1 cellular context compared by ENCODE assay signal in the genomic region with DNA sequence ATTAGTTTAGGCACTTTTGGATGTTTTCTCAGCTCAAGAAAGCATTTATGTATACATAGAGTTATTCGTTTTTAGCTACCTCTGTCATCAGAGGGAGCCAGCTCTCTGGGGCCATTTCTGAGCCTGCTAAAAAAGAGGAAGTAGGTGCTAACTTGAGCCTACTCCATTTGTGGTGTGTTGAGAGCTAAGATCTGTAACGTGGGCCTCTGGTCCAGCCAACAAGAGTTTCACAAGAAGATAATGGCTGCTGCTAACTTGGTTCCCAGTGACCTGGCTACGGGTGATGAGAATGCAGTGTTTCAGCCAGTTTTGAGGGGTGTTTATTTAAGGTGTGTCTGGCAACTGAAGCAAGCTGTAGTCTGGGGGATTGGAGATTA.
TF ChIP-seq lines count a peak whose summit lies in the region.

No MANE protein-coding gene starts in this region.

TF ChIP-seq in GM12878, 131 proteins besides CTCF, POLR2A, EP300 and RAD21 (continued from another document and continues in another):
- TF ChIP-seq, protein P1, sequence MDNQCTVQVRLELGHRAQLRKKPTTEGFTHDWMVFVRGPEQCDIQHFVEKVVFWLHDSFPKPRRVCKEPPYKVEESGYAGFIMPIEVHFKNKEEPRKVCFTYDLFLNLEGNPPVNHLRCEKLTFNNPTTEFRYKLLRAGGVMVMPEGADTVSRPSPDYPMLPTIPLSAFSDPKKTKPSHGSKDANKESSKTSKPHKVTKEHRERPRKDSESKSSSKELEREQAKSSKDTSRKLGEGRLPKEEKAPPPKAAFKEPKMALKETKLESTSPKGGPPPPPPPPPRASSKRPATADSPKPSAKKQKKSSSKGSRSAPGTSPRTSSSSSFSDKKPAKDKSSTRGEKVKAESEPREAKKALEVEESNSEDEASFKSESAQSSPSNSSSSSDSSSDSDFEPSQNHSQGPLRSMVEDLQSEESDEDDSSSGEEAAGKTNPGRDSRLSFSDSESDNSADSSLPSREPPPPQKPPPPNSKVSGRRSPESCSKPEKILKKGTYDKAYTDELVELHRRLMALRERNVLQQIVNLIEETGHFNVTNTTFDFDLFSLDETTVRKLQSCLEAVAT (IDR thresholded peaks at IDR 0.05) = no peak
- TF ChIP-seq EGR1 (IDR thresholded peaks at IDR 0.05; ENCODE audit: borderline replicate concordance in 1 of 2, low read depth in 2 of 2, low read length in 2 of 2) (no peak), RFX5 (IDR thresholded peaks at IDR 0.05; ENCODE audit: low read depth, low read length) (no peak), RELA (IDR thresholded peaks at IDR 0.05; ENCODE audit: borderline replicate concordance, partially characterized antibody) (no peak), CHD4 (IDR thresholded peaks at IDR 0.05) (no peak), SREBF2 (IDR thresholded peaks at IDR 0.05; ENCODE audit: low read length) (no peak), STAT1 (conservative IDR thresholded peaks at IDR 0.05) (no peak), POU2F2 (IDR thresholded peaks at IDR 0.05; ENCODE audit: borderline replicate concordance, low read depth, low read length) (no peak), SMC3 (IDR thresholded peaks at IDR 0.05; ENCODE audit: borderline replicate concordance, low read length) (no peak; the same call in 1 of the 2 replicates), NBN (IDR thresholded peaks at IDR 0.05) (peak; percentile 52; the same call in 1 of the 2 replicates), FOXK2 (IDR thresholded peaks at IDR 0.05) (no peak), CREM (IDR thresholded peaks at IDR 0.05; ENCODE audit: low read depth) (peak; percentile 52), SIN3A (IDR thresholded peaks at IDR 0.05; ENCODE audit: low read depth, low read length) (no peak), LARP7 (IDR thresholded peaks at IDR 0.05) (no peak), NFYA (IDR thresholded peaks at IDR 0.05; ENCODE audit: borderline replicate concordance, low read depth, low read length) (no peak), KDM1A (IDR thresholded peaks at IDR 0.05; ENCODE audit: borderline replicate concordance) (no peak), PAX5 (IDR thresholded peaks at IDR 0.05; ENCODE audit: borderline replicate concordance, low read depth, low read length) (0 out of 2 replicates have a peak, but pooled peaks have one; percentile 4), MXI1 (IDR thresholded peaks at IDR 0.05; ENCODE audit: low read depth, low read length) (no peak), JUNB (IDR thresholded peaks at IDR 0.05) (no peak), ZZZ3 (IDR thresholded peaks at IDR 0.05; ENCODE audit: control insufficient read depth, insufficient read length, low read depth) (no peak), BACH1 (IDR thresholded peaks at IDR 0.05; ENCODE audit: borderline replicate concordance) (no peak), PML (IDR thresholded peaks at IDR 0.05; ENCODE audit: low read length) (peak; percentile 60; the same call in 1 of the 2 replicates), MYB (IDR thresholded peaks at IDR 0.05; ENCODE audit: borderline replicate concordance, low read depth, low read length) (no peak), ZNF24 (IDR thresholded peaks at IDR 0.05) (no peak), RBBP5 (conservative IDR thresholded peaks at IDR 0.05) (no peak), RAD51 (IDR thresholded peaks at IDR 0.05) (no peak), BCL11A (IDR thresholded peaks at IDR 0.05; ENCODE audit: low read depth, low read length) (peak; percentile 19; the same call in 1 of the 2 replicates), SMAD1 (IDR thresholded peaks at IDR 0.05; ENCODE audit: low read depth, partially characterized antibody) (no peak), SPI1 (IDR thresholded peaks at IDR 0.05; ENCODE audit: borderline replicate concordance, insufficient read depth, low read depth, low read length) (peak; percentile 97), SP1 (IDR thresholded peaks at IDR 0.05; ENCODE audit: low read depth, low read length) (no peak), CBX3 (IDR thresholded peaks at IDR 0.05; ENCODE audit: borderline replicate concordance, low read depth) (no peak), ZSCAN29 (IDR thresholded peaks at IDR 0.05) (no peak), HDGF (IDR thresholded peaks at IDR 0.05) (no peak), ETV6 (conservative IDR thresholded peaks at IDR 0.05 in 1 of 2, IDR thresholded peaks at IDR 0.05 in 1 of 2; ENCODE audit: borderline replicate concordance in 1 of 2, low read depth in 1 of 2) (no peak), JUND (IDR thresholded peaks at IDR 0.05; ENCODE audit: low read depth, low read length) (no peak), ZNF274 (IDR thresholded peaks at IDR 0.05; ENCODE audit: insufficient read depth, insufficient read length) (no peak), NR2C2 (IDR thresholded peaks at IDR 0.05; ENCODE audit: borderline replicate concordance, control insufficient read depth, insufficient read length, low read depth) (no peak), SUPT20H (IDR thresholded peaks at IDR 0.05; ENCODE audit: borderline replicate concordance, control insufficient read depth, low read depth, low read length) (no peak), IRF4 (IDR thresholded peaks at IDR 0.05; ENCODE audit: low read depth, low read length) (no peak)
- TF ChIP-seq, protein P2, sequence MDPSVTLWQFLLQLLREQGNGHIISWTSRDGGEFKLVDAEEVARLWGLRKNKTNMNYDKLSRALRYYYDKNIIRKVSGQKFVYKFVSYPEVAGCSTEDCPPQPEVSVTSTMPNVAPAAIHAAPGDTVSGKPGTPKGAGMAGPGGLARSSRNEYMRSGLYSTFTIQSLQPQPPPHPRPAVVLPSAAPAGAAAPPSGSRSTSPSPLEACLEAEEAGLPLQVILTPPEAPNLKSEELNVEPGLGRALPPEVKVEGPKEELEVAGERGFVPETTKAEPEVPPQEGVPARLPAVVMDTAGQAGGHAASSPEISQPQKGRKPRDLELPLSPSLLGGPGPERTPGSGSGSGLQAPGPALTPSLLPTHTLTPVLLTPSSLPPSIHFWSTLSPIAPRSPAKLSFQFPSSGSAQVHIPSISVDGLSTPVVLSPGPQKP (IDR thresholded peaks at IDR 0.05; ENCODE audit: low read depth, low read length) = no peak
- TF ChIP-seq, protein P3, sequence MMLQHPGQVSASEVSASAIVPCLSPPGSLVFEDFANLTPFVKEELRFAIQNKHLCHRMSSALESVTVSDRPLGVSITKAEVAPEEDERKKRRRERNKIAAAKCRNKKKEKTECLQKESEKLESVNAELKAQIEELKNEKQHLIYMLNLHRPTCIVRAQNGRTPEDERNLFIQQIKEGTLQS (IDR thresholded peaks at IDR 0.05; ENCODE audit: borderline replicate concordance, extremely low read depth, low read depth, low read length) = no peak
- TF ChIP-seq, protein P4, sequence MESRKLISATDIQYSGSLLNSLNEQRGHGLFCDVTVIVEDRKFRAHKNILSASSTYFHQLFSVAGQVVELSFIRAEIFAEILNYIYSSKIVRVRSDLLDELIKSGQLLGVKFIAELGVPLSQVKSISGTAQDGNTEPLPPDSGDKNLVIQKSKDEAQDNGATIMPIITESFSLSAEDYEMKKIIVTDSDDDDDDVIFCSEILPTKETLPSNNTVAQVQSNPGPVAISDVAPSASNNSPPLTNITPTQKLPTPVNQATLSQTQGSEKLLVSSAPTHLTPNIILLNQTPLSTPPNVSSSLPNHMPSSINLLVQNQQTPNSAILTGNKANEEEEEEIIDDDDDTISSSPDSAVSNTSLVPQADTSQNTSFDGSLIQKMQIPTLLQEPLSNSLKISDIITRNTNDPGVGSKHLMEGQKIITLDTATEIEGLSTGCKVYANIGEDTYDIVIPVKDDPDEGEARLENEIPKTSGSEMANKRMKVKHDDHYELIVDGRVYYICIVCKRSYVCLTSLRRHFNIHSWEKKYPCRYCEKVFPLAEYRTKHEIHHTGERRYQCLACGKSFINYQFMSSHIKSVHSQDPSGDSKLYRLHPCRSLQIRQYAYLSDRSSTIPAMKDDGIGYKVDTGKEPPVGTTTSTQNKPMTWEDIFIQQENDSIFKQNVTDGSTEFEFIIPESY (IDR thresholded peaks at IDR 0.05) = no peak
- TF ChIP-seq, protein P5, sequence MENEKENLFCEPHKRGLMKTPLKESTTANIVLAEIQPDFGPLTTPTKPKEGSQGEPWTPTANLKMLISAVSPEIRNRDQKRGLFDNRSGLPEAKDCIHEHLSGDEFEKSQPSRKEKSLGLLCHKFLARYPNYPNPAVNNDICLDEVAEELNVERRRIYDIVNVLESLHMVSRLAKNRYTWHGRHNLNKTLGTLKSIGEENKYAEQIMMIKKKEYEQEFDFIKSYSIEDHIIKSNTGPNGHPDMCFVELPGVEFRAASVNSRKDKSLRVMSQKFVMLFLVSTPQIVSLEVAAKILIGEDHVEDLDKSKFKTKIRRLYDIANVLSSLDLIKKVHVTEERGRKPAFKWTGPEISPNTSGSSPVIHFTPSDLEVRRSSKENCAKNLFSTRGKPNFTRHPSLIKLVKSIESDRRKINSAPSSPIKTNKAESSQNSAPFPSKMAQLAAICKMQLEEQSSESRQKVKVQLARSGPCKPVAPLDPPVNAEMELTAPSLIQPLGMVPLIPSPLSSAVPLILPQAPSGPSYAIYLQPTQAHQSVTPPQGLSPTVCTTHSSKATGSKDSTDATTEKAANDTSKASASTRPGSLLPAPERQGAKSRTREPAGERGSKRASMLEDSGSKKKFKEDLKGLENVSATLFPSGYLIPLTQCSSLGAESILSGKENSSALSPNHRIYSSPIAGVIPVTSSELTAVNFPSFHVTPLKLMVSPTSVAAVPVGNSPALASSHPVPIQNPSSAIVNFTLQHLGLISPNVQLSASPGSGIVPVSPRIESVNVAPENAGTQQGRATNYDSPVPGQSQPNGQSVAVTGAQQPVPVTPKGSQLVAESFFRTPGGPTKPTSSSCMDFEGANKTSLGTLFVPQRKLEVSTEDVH (IDR thresholded peaks at IDR 0.05; ENCODE audit: low read depth, partially characterized antibody) = no peak
- TF ChIP-seq, protein P6, sequence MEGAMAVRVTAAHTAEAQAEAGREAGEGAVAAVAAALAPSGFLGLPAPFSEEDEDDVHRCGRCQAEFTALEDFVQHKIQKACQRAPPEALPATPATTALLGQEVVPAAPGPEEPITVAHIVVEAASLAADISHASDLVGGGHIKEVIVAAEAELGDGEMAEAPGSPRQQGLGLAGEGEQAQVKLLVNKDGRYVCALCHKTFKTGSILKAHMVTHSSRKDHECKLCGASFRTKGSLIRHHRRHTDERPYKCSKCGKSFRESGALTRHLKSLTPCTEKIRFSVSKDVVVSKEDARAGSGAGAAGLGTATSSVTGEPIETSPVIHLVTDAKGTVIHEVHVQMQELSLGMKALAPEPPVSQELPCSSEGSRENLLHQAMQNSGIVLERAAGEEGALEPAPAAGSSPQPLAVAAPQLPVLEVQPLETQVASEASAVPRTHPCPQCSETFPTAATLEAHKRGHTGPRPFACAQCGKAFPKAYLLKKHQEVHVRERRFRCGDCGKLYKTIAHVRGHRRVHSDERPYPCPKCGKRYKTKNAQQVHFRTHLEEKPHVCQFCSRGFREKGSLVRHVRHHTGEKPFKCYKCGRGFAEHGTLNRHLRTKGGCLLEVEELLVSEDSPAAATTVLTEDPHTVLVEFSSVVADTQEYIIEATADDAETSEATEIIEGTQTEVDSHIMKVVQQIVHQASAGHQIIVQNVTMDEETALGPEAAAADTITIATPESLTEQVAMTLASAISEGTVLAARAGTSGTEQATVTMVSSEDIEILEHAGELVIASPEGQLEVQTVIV (IDR thresholded peaks at IDR 0.05; ENCODE audit: borderline replicate concordance, partially characterized antibody) = no peak
- TF ChIP-seq, protein P7, sequence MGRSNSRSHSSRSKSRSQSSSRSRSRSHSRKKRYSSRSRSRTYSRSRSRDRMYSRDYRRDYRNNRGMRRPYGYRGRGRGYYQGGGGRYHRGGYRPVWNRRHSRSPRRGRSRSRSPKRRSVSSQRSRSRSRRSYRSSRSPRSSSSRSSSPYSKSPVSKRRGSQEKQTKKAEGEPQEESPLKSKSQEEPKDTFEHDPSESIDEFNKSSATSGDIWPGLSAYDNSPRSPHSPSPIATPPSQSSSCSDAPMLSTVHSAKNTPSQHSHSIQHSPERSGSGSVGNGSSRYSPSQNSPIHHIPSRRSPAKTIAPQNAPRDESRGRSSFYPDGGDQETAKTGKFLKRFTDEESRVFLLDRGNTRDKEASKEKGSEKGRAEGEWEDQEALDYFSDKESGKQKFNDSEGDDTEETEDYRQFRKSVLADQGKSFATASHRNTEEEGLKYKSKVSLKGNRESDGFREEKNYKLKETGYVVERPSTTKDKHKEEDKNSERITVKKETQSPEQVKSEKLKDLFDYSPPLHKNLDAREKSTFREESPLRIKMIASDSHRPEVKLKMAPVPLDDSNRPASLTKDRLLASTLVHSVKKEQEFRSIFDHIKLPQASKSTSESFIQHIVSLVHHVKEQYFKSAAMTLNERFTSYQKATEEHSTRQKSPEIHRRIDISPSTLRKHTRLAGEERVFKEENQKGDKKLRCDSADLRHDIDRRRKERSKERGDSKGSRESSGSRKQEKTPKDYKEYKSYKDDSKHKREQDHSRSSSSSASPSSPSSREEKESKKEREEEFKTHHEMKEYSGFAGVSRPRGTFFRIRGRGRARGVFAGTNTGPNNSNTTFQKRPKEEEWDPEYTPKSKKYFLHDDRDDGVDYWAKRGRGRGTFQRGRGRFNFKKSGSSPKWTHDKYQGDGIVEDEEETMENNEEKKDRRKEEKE (IDR thresholded peaks at IDR 0.05) = no peak
- TF ChIP-seq, protein P8, sequence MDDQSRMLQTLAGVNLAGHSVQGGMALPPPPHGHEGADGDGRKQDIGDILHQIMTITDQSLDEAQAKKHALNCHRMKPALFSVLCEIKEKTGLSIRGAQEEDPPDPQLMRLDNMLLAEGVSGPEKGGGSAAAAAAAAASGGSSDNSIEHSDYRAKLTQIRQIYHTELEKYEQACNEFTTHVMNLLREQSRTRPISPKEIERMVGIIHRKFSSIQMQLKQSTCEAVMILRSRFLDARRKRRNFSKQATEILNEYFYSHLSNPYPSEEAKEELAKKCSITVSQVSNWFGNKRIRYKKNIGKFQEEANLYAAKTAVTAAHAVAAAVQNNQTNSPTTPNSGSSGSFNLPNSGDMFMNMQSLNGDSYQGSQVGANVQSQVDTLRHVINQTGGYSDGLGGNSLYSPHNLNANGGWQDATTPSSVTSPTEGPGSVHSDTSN (IDR thresholded peaks at IDR 0.05; ENCODE audit: insufficient replicate concordance, low read depth, low read length) = no peak
- TF ChIP-seq, protein P9, sequence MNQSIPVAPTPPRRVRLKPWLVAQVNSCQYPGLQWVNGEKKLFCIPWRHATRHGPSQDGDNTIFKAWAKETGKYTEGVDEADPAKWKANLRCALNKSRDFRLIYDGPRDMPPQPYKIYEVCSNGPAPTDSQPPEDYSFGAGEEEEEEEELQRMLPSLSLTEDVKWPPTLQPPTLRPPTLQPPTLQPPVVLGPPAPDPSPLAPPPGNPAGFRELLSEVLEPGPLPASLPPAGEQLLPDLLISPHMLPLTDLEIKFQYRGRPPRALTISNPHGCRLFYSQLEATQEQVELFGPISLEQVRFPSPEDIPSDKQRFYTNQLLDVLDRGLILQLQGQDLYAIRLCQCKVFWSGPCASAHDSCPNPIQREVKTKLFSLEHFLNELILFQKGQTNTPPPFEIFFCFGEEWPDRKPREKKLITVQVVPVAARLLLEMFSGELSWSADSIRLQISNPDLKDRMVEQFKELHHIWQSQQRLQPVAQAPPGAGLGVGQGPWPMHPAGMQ (IDR thresholded peaks at IDR 0.05; ENCODE audit: borderline replicate concordance) = no peak
- TF ChIP-seq, protein P10, sequence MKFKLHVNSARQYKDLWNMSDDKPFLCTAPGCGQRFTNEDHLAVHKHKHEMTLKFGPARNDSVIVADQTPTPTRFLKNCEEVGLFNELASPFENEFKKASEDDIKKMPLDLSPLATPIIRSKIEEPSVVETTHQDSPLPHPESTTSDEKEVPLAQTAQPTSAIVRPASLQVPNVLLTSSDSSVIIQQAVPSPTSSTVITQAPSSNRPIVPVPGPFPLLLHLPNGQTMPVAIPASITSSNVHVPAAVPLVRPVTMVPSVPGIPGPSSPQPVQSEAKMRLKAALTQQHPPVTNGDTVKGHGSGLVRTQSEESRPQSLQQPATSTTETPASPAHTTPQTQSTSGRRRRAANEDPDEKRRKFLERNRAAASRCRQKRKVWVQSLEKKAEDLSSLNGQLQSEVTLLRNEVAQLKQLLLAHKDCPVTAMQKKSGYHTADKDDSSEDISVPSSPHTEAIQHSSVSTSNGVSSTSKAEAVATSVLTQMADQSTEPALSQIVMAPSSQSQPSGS (IDR thresholded peaks at IDR 0.05; ENCODE audit: low read length) = 0 out of 2 replicates have a peak, but pooled peaks have one; percentile 63
